ENCODE assay signal across 31 cellular contexts in the genomic region with DNA sequence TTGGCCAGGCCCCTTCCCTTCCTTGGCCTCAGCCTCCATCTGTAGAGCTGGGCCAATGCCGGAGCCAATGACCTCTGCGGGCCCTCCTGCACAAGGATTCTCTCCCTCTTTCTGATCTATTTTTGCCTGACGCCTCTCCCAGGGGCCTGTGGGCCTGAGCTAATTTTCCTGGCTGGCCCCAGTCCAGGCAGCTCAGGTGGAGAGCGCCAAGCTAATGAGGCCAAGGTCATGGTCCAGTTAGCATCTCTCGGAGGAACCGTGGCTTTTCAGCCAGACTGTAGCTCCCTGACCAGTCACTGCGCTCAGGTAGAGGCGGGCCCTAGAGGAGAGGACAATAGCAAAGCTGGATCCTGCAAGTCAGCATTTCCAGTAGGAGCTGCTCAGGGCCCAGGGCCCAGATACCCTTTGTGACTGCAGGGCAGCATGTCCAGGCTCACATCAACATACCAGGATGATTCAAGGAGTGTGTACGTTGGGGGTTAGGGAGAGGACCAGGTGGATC. TPM values are rescaled to one million over a fixed set of nuclear protein-coding genes. Genes with fewer than 3 reads are reported as not detected.
DNase-seq lines count a peak whose midpoint lies in the region; ATAC-seq, FAIRE-seq and TF ChIP-seq lines count a peak whose summit lies in the region.
"Had no signal": no experiment of that assay in that cellular context is flagged by ENCODE, and none has a peak within 500 bp of the region (broad histone marks: within the 10 kb centered on the region; RNA-seq: fewer than 3 reads in every experiment).

No MANE protein-coding gene starts in this region.

- no peaks in the 10 kb centered on the region for H3K4me1 Mint-ChIP-seq in activated T-helper 17 cell treated with anti-CD3 and anti-CD28 coated beads, Interleukin-2, amount 50 U/mL, for 72 hours
- peaks cover 5% of the 10 kb centered on the region for H3K4me1 Mint-ChIP-seq in nephron progenitor cell
- no peaks in the 10 kb centered on the region for H3K4me1 Mint-ChIP-seq in MCF 10A (ENCODE audit: insufficient read depth, unreplicated experiment)
- H3K4me1 Mint-ChIP-seq: CD4-positive, CD25-positive, alpha-beta regulatory T cell; central memory CD8-positive, alpha-beta T cell; endodermal cell; naive thymus-derived CD8-positive, alpha-beta T cell had no signal

- BruUV-seq in MCF 10A (replicated peaks; lab: Mats Ljungman, UMichigan), result no TSS peak

- DNase-seq in NCI-H1105 treated with DMSO at 0.1 percent for 48 hours (lab: John Stamatoyannopoulos, UW) (peak; percentile 3), NCI-H1105 (lab: John Stamatoyannopoulos, UW) (no peak), DMS79 (lab: John Stamatoyannopoulos, UW) (peak; percentile 68), nephron progenitor cell (no peak), urothelium cell line (ENCODE audit: low spot score) (no peak), RWPE1 (ENCODE audit: low spot score) (no peak), MCF 10A (ENCODE audit: unreplicated experiment) (no peak)
- DNase-seq: 8988T; activated CD4-positive, alpha-beta T cell treated with anti-CD3 and anti-CD28 coated beads, Interleukin-2, amount 50 U/mL, for 48 hours; activated CD4-positive, CD25-positive, alpha-beta regulatory T cell; activated naive CD4-positive, alpha-beta T cell treated with Interleukin-2 at 50 U/mL for 16 hours; activated T-cell treated with anti-CD3 and anti-CD28 coated beads, Interleukin-2, amount 50 U/mL, for 72 hours; adrenal gland; Calu3; CD4-positive, CD25-positive, alpha-beta regulatory T cell; dermis blood vessel endothelial cell; endodermal cell; GM23248; heart left ventricle; KG1; MG63; naive thymus-derived CD8-positive, alpha-beta T cell; NCI-H2081 treated with DMSO at 0.1 percent for 48 hours; stimulated activated naive CD4-positive, alpha-beta T cell had no signal

- CTCF ChIA-PET in RWPE1 (lab: Yijun Ruan, JAX), result interaction anchor here (0.5 to 0.9 kb wide), 3 partner anchors 59 to 749 kb away, joined by 3 to 6 read pairs (median 3); no protein-coding TSS in a partner anchor
- CTCF ChIA-PET in MCF 10A (lab: Yijun Ruan, JAX), result interaction anchor here (0.7 to 2.1 kb wide), 2 partner anchors 51 to 1093 kb away, joined by 3 to 11 read pairs; no protein-coding TSS in a partner anchor

- H3K27ac Mint-ChIP-seq in activated T-helper 17 cell treated with anti-CD3 and anti-CD28 coated beads, Interleukin-2, amount 50 U/mL, for 72 hours, result peak overlapping the region; percentile 70
- peak overlapping the region; percentile 39 for H3K27ac Mint-ChIP-seq in nephron progenitor cell
- no peak overlapping the region for H3K27ac Mint-ChIP-seq in MCF 10A (ENCODE audit: low read depth, unreplicated experiment)
- H3K27ac Mint-ChIP-seq: activated T-cell treated with anti-CD3 and anti-CD28 coated beads, Interleukin-2, amount 50 U/mL, for 72 hours; CD4-positive, CD25-positive, alpha-beta regulatory T cell; endodermal cell; T-helper 1 cell treated with Interleukin-12 subunit alpha and Interleukin-12 subunit beta and Interleukin-4 antibody, amounts not matched to agents 30 μg/mL and 1 μg/mL, for 36 hours had no signal

- intact Hi-C loops in MCF 10A (cut with micrococcal nuclease), result no loop called here

- TF ChIP-seq CTCF in nephron progenitor cell (IDR thresholded peaks at IDR 0.05), result no peak
- no peak for TF ChIP-seq CTCF in RWPE1 (conservative IDR thresholded peaks at IDR 0.05; ENCODE audit: low read depth)
- no peak for TF ChIP-seq CTCF in MCF 10A (IDR thresholded peaks at IDR 0.05; ENCODE audit: unreplicated experiment)

- no peaks in the 10 kb centered on the region for H3K36me3 Mint-ChIP-seq in activated T-helper 17 cell treated with anti-CD3 and anti-CD28 coated beads, Interleukin-2, amount 50 U/mL, for 72 hours (ENCODE audit: low read depth)
- H3K36me3 Mint-ChIP-seq in nephron progenitor cell (ENCODE audit: low read depth) (no peaks in the 10 kb centered on the region), MCF 10A (ENCODE audit: insufficient read depth, unreplicated experiment) (no peaks in the 10 kb centered on the region)
- H3K36me3 Mint-ChIP-seq: CD4-positive, CD25-positive, alpha-beta regulatory T cell had no signal

- POLR2A ChIA-PET in RWPE1 (lab: Yijun Ruan, JAX; ENCODE audit: low non-redundant PET) (no interaction called here), MCF 10A (lab: Yijun Ruan, JAX) (no interaction called here)

- FAIRE-seq in urothelium cell line (lab: Jason Lieb, UNC), result no peak
- FAIRE-seq: TTC549 had no signal

- ATAC-seq in activated T-helper 17 cell treated with anti-CD3 and anti-CD28 coated beads, Interleukin-2, amount 50 U/mL, for 72 hours (replicated peaks), result no peak
- ATAC-seq: activated T-cell treated with anti-CD3 and anti-CD28 coated beads, Interleukin-2, amount 50 U/mL, for 72 hours; naive thymus-derived CD8-positive, alpha-beta T cell had no signal

- no peaks in the 10 kb centered on the region for H3K27me3 Mint-ChIP-seq in activated T-helper 17 cell treated with anti-CD3 and anti-CD28 coated beads, Interleukin-2, amount 50 U/mL, for 72 hours
- H3K27me3 Mint-ChIP-seq in nephron progenitor cell (ENCODE audit: low read depth, poor library complexity) (peaks cover 10% of the 10 kb centered on the region), MCF 10A (ENCODE audit: insufficient read depth, unreplicated experiment) (no peaks in the 10 kb centered on the region)

- no peak overlapping the region for H3K4me3 Mint-ChIP-seq in activated T-helper 17 cell treated with anti-CD3 and anti-CD28 coated beads, Interleukin-2, amount 50 U/mL, for 72 hours
- H3K4me3 Mint-ChIP-seq in nephron progenitor cell (no peak overlapping the region), MCF 10A (ENCODE audit: unreplicated experiment) (no peak overlapping the region)
- H3K4me3 Mint-ChIP-seq: activated T-cell treated with anti-CD3 and anti-CD28 coated beads, Interleukin-2, amount 50 U/mL, for 72 hours; central memory CD8-positive, alpha-beta T cell; endodermal cell; naive thymus-derived CD8-positive, alpha-beta T cell; T-helper 1 cell treated with Interleukin-12 subunit alpha and Interleukin-12 subunit beta and Interleukin-4 antibody, amounts not matched to agents 30 μg/mL and 1 μg/mL, for 36 hours had no signal

- no peak overlapping the region for H3K27ac ChIP-seq in RWPE1
- H3K27ac ChIP-seq: adrenal gland, GM23248, heart left ventricle, SK-N-MC, skin epidermis, suprapubic skin had no signal

- no peaks in the 10 kb centered on the region for H3K9me3 Mint-ChIP-seq in activated T-helper 17 cell treated with anti-CD3 and anti-CD28 coated beads, Interleukin-2, amount 50 U/mL, for 72 hours
- H3K9me3 Mint-ChIP-seq in nephron progenitor cell (no peaks in the 10 kb centered on the region), MCF 10A (ENCODE audit: unreplicated experiment) (no peaks in the 10 kb centered on the region)
- H3K9me3 Mint-ChIP-seq: activated T-cell treated with anti-CD3 and anti-CD28 coated beads, Interleukin-2, amount 50 U/mL, for 72 hours; CD4-positive, CD25-positive, alpha-beta regulatory T cell; central memory CD8-positive, alpha-beta T cell; endodermal cell; naive thymus-derived CD8-positive, alpha-beta T cell; T-helper 1 cell treated with Interleukin-12 subunit alpha and Interleukin-12 subunit beta and Interleukin-4 antibody, amounts not matched to agents 30 μg/mL and 1 μg/mL, for 36 hours had no signal

RNA-seq across cellular contexts. Expression of gene APOL3, which starts 43.5 kb away (rescaled TPM):
- 100 to 1,000 TPM in 1 of 2 donors, 10 to 100 TPM in 1; 99.3 to 118 TPM for total RNA-seq in activated T-helper 17 cell treated with anti-CD3 and anti-CD28 coated beads, Interleukin-2, amount 50 U/mL, for 72 hours
- 0.44 and 1.8 TPM in 2 replicates for total RNA-seq in MCF 10A (2022)

Comparison
In these comparisons a context has a peak if more than half of its experiments do, and no peak if none do; other contexts are left out.
1. DNase-seq: peak in NCI-H1105 treated with DMSO at 0.1 percent for 48 hours (single experiment) and DMS79 (single experiment); none in NCI-H1105 (single experiment), nephron progenitor cell (single experiment), urothelium cell line (single experiment), RWPE1 (single experiment) and MCF 10A (single experiment).
2. RNA of gene APOL3, which starts 43.5 kb away (total RNA-seq): 99.3 to 118 TPM in activated T-helper 17 cell treated with anti-CD3 and anti-CD28 coated beads, Interleukin-2, amount 50 U/mL, for 72 hours; 0.44 to 1.8 TPM in MCF 10A; every median in the first group is over 10 times any median in the second.